16 cellular contexts compared by ENCODE assay signal in the genomic region with DNA sequence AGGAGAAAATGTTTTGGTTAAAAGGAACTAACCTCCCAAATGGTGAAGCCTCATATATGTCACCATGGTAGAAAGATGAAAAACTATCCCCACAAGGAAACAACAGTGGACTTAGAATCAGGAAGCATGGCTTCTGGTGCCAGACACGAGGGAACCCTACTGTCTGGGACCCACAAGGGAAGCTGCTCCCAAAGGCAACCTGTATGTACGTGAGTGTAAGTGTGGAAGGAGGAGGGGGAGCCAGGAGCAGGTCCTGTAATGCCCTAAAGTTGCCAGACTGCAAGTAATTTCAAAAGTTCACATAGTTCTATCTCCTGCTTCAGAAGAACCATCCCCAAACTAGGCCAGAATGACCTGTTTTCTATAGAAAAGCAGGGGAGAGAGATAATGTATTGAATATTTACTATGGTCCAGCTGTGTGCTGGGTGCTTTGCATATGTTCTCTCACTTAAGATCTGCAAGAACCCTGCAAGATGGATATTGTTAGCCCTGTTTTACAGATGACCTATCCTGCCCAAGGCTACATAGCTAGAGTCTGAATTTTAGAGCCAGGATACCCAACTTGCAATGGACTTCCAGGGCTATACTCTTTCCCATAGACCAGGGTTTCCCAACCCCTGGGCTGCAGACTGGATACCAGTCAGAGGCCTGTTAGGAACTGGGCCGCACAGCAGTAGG. TPM values are rescaled to one million over a fixed set of nuclear protein-coding genes. Genes with fewer than 3 reads are reported as not detected.
DNase-seq lines count a peak whose midpoint lies in the region; ATAC-seq, FAIRE-seq and TF ChIP-seq lines count a peak whose summit lies in the region.
"Had no signal": no experiment of that assay in that cellular context is flagged by ENCODE, and none has a peak within 500 bp of the region (broad histone marks: within the 10 kb centered on the region; RNA-seq: fewer than 3 reads in every experiment).

No MANE protein-coding gene starts in this region.

- no peak for ATAC-seq in activated naive CD8-positive, alpha-beta T cell treated with anti-CD3 and anti-CD28 coated beads, Interleukin-2, amount 10 ng/mL, durations not matched to agents 7 days and 5 days (ENCODE audit: low read depth)
- ATAC-seq: CD8-positive, alpha-beta T cell had no signal

- H3K27ac Mint-ChIP-seq in activated naive CD8-positive, alpha-beta T cell treated with anti-CD3 and anti-CD28 coated beads, Interleukin-2, amount 10 ng/mL, durations not matched to agents 7 days and 5 days = peak overlapping the region; percentile 74
- H3K27ac Mint-ChIP-seq in activated naive CD8-positive, alpha-beta T cell treated with anti-CD3 and anti-CD28 coated beads for 36 hours = no peak overlapping the region
- H3K27ac Mint-ChIP-seq in endothelial cell (ENCODE audit: unreplicated experiment) = peak overlapping the region; percentile 2
- H3K27ac Mint-ChIP-seq: CD8-positive, alpha-beta T cell had no signal

- POLR2A ChIA-PET in activated naive CD8-positive, alpha-beta T cell treated with anti-CD3 and anti-CD28 coated beads, Interleukin-2, amount 10 ng/mL, durations not matched to agents 7 days and 5 days (lab: Charles Lee) = interaction anchor here (1.6 kb wide), 1 partner anchor 9 kb away, joined by 6 read pairs; no protein-coding TSS in a partner anchor
- POLR2A ChIA-PET in RWPE1 (lab: Yijun Ruan, JAX; ENCODE audit: low non-redundant PET) = no interaction called here

- TF ChIP-seq CTCF in RWPE1 (conservative IDR thresholded peaks at IDR 0.05; ENCODE audit: low read depth) = no peak
- no peak for TF ChIP-seq CTCF in endothelial cell (IDR thresholded peaks at IDR 0.05; ENCODE audit: unreplicated experiment)

- CTCF ChIA-PET in RWPE1 (lab: Yijun Ruan, JAX) = interaction anchor here (0.5 to 1.1 kb wide), 3 partner anchors 8 to 102 kb away, joined by 4 read pairs; no protein-coding TSS in a partner anchor

- H3K36me3 Mint-ChIP-seq in activated naive CD8-positive, alpha-beta T cell treated with anti-CD3 and anti-CD28 coated beads, Interleukin-2, amount 10 ng/mL, durations not matched to agents 7 days and 5 days = peaks cover 34% of the 10 kb centered on the region
- peaks cover 33% of the 10 kb centered on the region for H3K36me3 Mint-ChIP-seq in activated naive CD8-positive, alpha-beta T cell treated with anti-CD3 and anti-CD28 coated beads for 36 hours
- H3K36me3 Mint-ChIP-seq in endothelial cell (ENCODE audit: low read depth, unreplicated experiment) = peaks cover 21% of the 10 kb centered on the region
- H3K36me3 Mint-ChIP-seq: CD8-positive, alpha-beta T cell had no signal

- H3K27ac ChIP-seq in RWPE1 = peak overlapping the region; percentile 22; the same call in 1 of the 2 replicates

- TF ChIP-seq POLR2A in GM12892 (IDR thresholded peaks at IDR 0.05; ENCODE audit: low read depth, low read length) = no peak

- no peaks in the 10 kb centered on the region for H3K9me3 Mint-ChIP-seq in activated naive CD8-positive, alpha-beta T cell treated with anti-CD3 and anti-CD28 coated beads, Interleukin-2, amount 10 ng/mL, durations not matched to agents 7 days and 5 days
- peaks cover 2% of the 10 kb centered on the region for H3K9me3 Mint-ChIP-seq in activated naive CD8-positive, alpha-beta T cell treated with anti-CD3 and anti-CD28 coated beads for 36 hours
- no peaks in the 10 kb centered on the region for H3K9me3 Mint-ChIP-seq in endothelial cell (ENCODE audit: unreplicated experiment)
- H3K9me3 Mint-ChIP-seq: CD8-positive, alpha-beta T cell had no signal

- intact Hi-C loops in cardiac septum (cut with DNase I) = no loop called here

- no peak overlapping the region for H3K4me3 Mint-ChIP-seq in activated naive CD8-positive, alpha-beta T cell treated with anti-CD3 and anti-CD28 coated beads, Interleukin-2, amount 10 ng/mL, durations not matched to agents 7 days and 5 days
- H3K4me3 Mint-ChIP-seq in activated naive CD8-positive, alpha-beta T cell treated with anti-CD3 and anti-CD28 coated beads for 36 hours = no peak overlapping the region
- H3K4me3 Mint-ChIP-seq in endothelial cell (ENCODE audit: unreplicated experiment) = no peak overlapping the region
- H3K4me3 Mint-ChIP-seq: CD8-positive, alpha-beta T cell had no signal

- DNase-seq in activated naive CD8-positive, alpha-beta T cell treated with anti-CD3 and anti-CD28 coated beads, Interleukin-2, amount 10 ng/mL, durations not matched to agents 7 days and 5 days = no peak
- no peak for DNase-seq in activated naive CD8-positive, alpha-beta T cell treated with anti-CD3 and anti-CD28 coated beads for 36 hours
- no peak for DNase-seq in RWPE1 (ENCODE audit: low spot score)
- no peak for DNase-seq in endothelial cell (ENCODE audit: low spot score)
- no peak for DNase-seq in NCI-H187 (lab: John Stamatoyannopoulos, UW)
- DNase-seq in cardiac septum (ENCODE audit: low spot score) = no peak
- DNase-seq in GM12892 (ENCODE audit: insufficient read length) = no peak
- DNase-seq: CD8-positive, alpha-beta T cell; DMS 273 treated with DMSO at 0.1 percent for 48 hours; H7; IMR-90; NCI-H1417; NCI-H2029; NCI-H524; SHP77 treated with DMSO at 0.1 percent for 48 hours had no signal

- FAIRE-seq in GM12892 (lab: Jason Lieb, UNC) = no peak
- FAIRE-seq: RCC 7860 had no signal

- H3K4me1 Mint-ChIP-seq in activated naive CD8-positive, alpha-beta T cell treated with anti-CD3 and anti-CD28 coated beads, Interleukin-2, amount 10 ng/mL, durations not matched to agents 7 days and 5 days = peaks cover 5% of the 10 kb centered on the region
- H3K4me1 Mint-ChIP-seq in activated naive CD8-positive, alpha-beta T cell treated with anti-CD3 and anti-CD28 coated beads for 36 hours = peaks cover 13% of the 10 kb centered on the region
- H3K4me1 Mint-ChIP-seq in endothelial cell (ENCODE audit: unreplicated experiment) = no peaks in the 10 kb centered on the region

- no peaks in the 10 kb centered on the region for H3K27me3 Mint-ChIP-seq in activated naive CD8-positive, alpha-beta T cell treated with anti-CD3 and anti-CD28 coated beads, Interleukin-2, amount 10 ng/mL, durations not matched to agents 7 days and 5 days
- no peaks in the 10 kb centered on the region for H3K27me3 Mint-ChIP-seq in activated naive CD8-positive, alpha-beta T cell treated with anti-CD3 and anti-CD28 coated beads for 36 hours
- H3K27me3 Mint-ChIP-seq in endothelial cell (ENCODE audit: unreplicated experiment) = peaks cover 2% of the 10 kb centered on the region

RNA-seq across cellular contexts. Expression of gene DUSP5, which starts 19.2 kb away (rescaled TPM):
- total RNA-seq in activated naive CD8-positive, alpha-beta T cell treated with anti-CD3 and anti-CD28 coated beads, Interleukin-2, amount 10 ng/mL, durations not matched to agents 7 days and 5 days = 10 to 100 TPM; 23.1 to 24.3 TPM
- 10 to 100 TPM; 30.1 to 31.4 TPM for total RNA-seq in activated naive CD8-positive, alpha-beta T cell treated with anti-CD3 and anti-CD28 coated beads for 36 hours
- total RNA-seq in endothelial cell (ENCODE audit: unreplicated experiment) (46.0 TPM), cardiac septum (29.4 TPM)
- polyA plus RNA-seq in GM12892 (2012; ENCODE audit: missing spikeins) = 59.6 TPM

RNA-seq across cellular contexts. Expression of gene SMC3, which starts 50.5 kb away (rescaled TPM):
- 10 to 100 TPM; 66.5 to 67.7 TPM for total RNA-seq in activated naive CD8-positive, alpha-beta T cell treated with anti-CD3 and anti-CD28 coated beads, Interleukin-2, amount 10 ng/mL, durations not matched to agents 7 days and 5 days
- 10 to 100 TPM; 75.6 to 76.5 TPM for total RNA-seq in activated naive CD8-positive, alpha-beta T cell treated with anti-CD3 and anti-CD28 coated beads for 36 hours
- total RNA-seq in endothelial cell (ENCODE audit: unreplicated experiment) = 36.2 TPM
- total RNA-seq in cardiac septum = 21.3 TPM
- 55.8 TPM for polyA plus RNA-seq in GM12892 (2012; ENCODE audit: missing spikeins)
